Comparison of ENCODE assay signal across 8 cellular contexts in genomic region chr10:44383749-44384600, GRCh38. TPM values are rescaled to one million over a fixed set of nuclear protein-coding genes. Genes with fewer than 3 reads are reported as not detected.
DNase-seq lines count a peak whose midpoint lies in the region; ATAC-seq, FAIRE-seq and TF ChIP-seq lines count a peak whose summit lies in the region.
"Had no signal": no experiment of that assay in that cellular context is flagged by ENCODE, and none has a peak within 500 bp of the region (broad histone marks: within the 10 kb centered on the region; RNA-seq: fewer than 3 reads in every experiment).

No MANE protein-coding gene starts in this region.

- H3K36me3 ChIP-seq in HUES48 (ENCODE audit: control insufficient read depth, insufficient read depth, low read length): peaks cover 19% of the 10 kb centered on the region
- no peaks in the 10 kb centered on the region for H3K36me3 ChIP-seq in HepG2 (replicated peaks in 1 of 2; ENCODE audit: control insufficient read depth in 1 of 2, insufficient read depth in 2 of 2, low read length in 2 of 2)
- no peaks in the 10 kb centered on the region for H3K36me3 ChIP-seq in testis (ENCODE audit: low read depth, missing control alignments)
- H3K36me3 ChIP-seq: SJSA1 had no signal

- H3K4me3 ChIP-seq in HUES48 (ENCODE audit: low read depth, low read length) (peak overlapping the region; percentile 78), coronary artery (peak overlapping the region; percentile 90), HepG2 (replicated peaks in 1 of 3; ENCODE audit: insufficient read depth in 1 of 3, low read depth in 2 of 3, low read length in 3 of 3) (no peak overlapping the region), testis (peak overlapping the region; percentile 59 to 76)
- H3K4me3 ChIP-seq: SJSA1 had no signal

- DNase-seq in coronary artery (ENCODE audit: low spot score): peak; percentile 73
- no peak for DNase-seq in HepG2 (ENCODE audit: low spot score)
- peak; percentile 38 for DNase-seq in testis

- no peak overlapping the region for H3K4me2 ChIP-seq in HepG2 (ENCODE audit: low read depth, low read length)

- no peaks in the 10 kb centered on the region for H3K79me2 ChIP-seq in HepG2 (ENCODE audit: insufficient read depth, low read length)

- TF ChIP-seq CTCF in coronary artery (IDR thresholded peaks at IDR 0.05): no peak
- TF ChIP-seq CTCF in HepG2 (CRISPR knock-in tag; IDR thresholded peaks at IDR 0.05): no peak
- no peak for TF ChIP-seq CTCF in testis (IDR thresholded peaks at IDR 0.05)

- H3K4me1 ChIP-seq in HUES48 (ENCODE audit: control insufficient read depth, insufficient read depth, low read length) (peaks cover 43% of the 10 kb centered on the region), HepG2 (ENCODE audit: insufficient read depth, low read length) (no peaks in the 10 kb centered on the region), testis (peaks cover 20% of the 10 kb centered on the region)

- in situ Hi-C loops in HepG2 (cut with HindIII; ENCODE audit: extremely low pct_ligation_motif_present, low pct_unique_long_range_greater_than_20kb): loop anchor here (10.0 kb wide), 1 partner anchor 499 kb away; no protein-coding TSS in a partner anchor

- BruUV-seq in HepG2 (replicated peaks; lab: Mats Ljungman, UMichigan): no TSS peak

- POLR2A ChIA-PET in HepG2 (lab: Yijun Ruan, JAX): no interaction called here

- H3K9ac ChIP-seq in HUES48 (ENCODE audit: low read depth, low read length) (peak overlapping the region; percentile 16; the same call in 1 of the 2 replicates), HepG2 (ENCODE audit: insufficient read depth, low read depth, low read length) (no peak overlapping the region)

- no peak for TF ChIP-seq POLR2A in HepG2 (IDR thresholded peaks at IDR 0.05; ENCODE audit: insufficient read depth in 1 of 2, low read depth in 2 of 2, low read length in 2 of 2)
- TF ChIP-seq POLR2A in testis (IDR thresholded peaks at IDR 0.05): no peak

- H3K9me3 ChIP-seq in HUES48 (ENCODE audit: control insufficient read depth, insufficient read depth, low read length) (no peaks in the 10 kb centered on the region), HepG2 (ENCODE audit: low read length) (no peaks in the 10 kb centered on the region), testis (no peaks in the 10 kb centered on the region)
- H3K9me3 ChIP-seq: SJSA1 had no signal

- TF ChIP-seq EP300 in HepG2 (IDR thresholded peaks at IDR 0.05; ENCODE audit: low read depth in 2 of 2, low read length in 2 of 2) (no peak), HepG2 (CRISPR knock-in tag; IDR thresholded peaks at IDR 0.05; ENCODE audit: borderline replicate concordance) (no peak)

- 82% methylated on average over 51 of the region's 63 CpGs for WGBS in HepG2 (ENCODE audit: low lambda C conversion rate)
- WGBS in testis, 2 donors: 1% methylated on average over 21 to 46 of the region's 63 CpGs

- H2AFZ ChIP-seq in HepG2 (ENCODE audit: low read length): no peak overlapping the region

- no peak for TF ChIP-seq RAD21 in HepG2 (CRISPR knock-in tag; IDR thresholded peaks at IDR 0.05)

- FAIRE-seq in HepG2 (lab: Jason Lieb, UNC): no peak

- H3K27me3 ChIP-seq in HUES48 (ENCODE audit: control insufficient read depth, insufficient read depth, low read length) (peaks cover 35% of the 10 kb centered on the region), HepG2 (ENCODE audit: control insufficient read depth in 1 of 2, insufficient read depth in 2 of 2, low read length in 2 of 2) (peaks cover 4 to 12% of the 10 kb centered on the region in 2 experiments; a peak in 4 of 5 replicates), testis (no peaks in the 10 kb centered on the region)

- no peak for ATAC-seq in HepG2
- no peak for ATAC-seq in HG03095 (IDR thresholded peaks at IDR 0.05; ENCODE audit: unreplicated experiment)
- no peak for ATAC-seq in HG03457 (IDR thresholded peaks at IDR 0.05; ENCODE audit: unreplicated experiment)
- ATAC-seq in HG02970 (IDR thresholded peaks at IDR 0.05; ENCODE audit: low FRiP score, unreplicated experiment): no peak

- no peaks in the 10 kb centered on the region for H4K20me1 ChIP-seq in HepG2 (ENCODE audit: insufficient read depth, low read length)

- intact Hi-C loops in HepG2 (cut with micrococcal nuclease; ENCODE audit: unreplicated experiment) (loop anchor here (10.0 kb wide), 2 partner anchors 459 to 499 kb away; no protein-coding TSS in a partner anchor), testis (cut with DNase I; ENCODE audit: low total_unique reads) (loop anchor here (10.0 kb wide), 1 partner anchor 471 kb away; no protein-coding TSS in a partner anchor)

- CTCF ChIA-PET in HepG2 (lab: Yijun Ruan, JAX; ENCODE audit: low intra/inter-chr PET ratio, low total read pairs): no interaction called here

- no peak overlapping the region for H3K27ac ChIP-seq in HUES48 (ENCODE audit: low read depth, low read length)
- H3K27ac ChIP-seq in coronary artery: peak overlapping the region; percentile 15 to 70
- no peak overlapping the region for H3K27ac ChIP-seq in HepG2 (ENCODE audit: extremely low read length, insufficient read depth, low read length)
- peak overlapping the region in 1 of 2 donors; percentile 53 for H3K27ac ChIP-seq in testis
- H3K27ac ChIP-seq: SJSA1 had no signal

TF ChIP-seq in HepG2, 621 proteins besides CTCF, POLR2A, EP300 and RAD21 (continues in another document):
- TF ChIP-seq, protein P1, sequence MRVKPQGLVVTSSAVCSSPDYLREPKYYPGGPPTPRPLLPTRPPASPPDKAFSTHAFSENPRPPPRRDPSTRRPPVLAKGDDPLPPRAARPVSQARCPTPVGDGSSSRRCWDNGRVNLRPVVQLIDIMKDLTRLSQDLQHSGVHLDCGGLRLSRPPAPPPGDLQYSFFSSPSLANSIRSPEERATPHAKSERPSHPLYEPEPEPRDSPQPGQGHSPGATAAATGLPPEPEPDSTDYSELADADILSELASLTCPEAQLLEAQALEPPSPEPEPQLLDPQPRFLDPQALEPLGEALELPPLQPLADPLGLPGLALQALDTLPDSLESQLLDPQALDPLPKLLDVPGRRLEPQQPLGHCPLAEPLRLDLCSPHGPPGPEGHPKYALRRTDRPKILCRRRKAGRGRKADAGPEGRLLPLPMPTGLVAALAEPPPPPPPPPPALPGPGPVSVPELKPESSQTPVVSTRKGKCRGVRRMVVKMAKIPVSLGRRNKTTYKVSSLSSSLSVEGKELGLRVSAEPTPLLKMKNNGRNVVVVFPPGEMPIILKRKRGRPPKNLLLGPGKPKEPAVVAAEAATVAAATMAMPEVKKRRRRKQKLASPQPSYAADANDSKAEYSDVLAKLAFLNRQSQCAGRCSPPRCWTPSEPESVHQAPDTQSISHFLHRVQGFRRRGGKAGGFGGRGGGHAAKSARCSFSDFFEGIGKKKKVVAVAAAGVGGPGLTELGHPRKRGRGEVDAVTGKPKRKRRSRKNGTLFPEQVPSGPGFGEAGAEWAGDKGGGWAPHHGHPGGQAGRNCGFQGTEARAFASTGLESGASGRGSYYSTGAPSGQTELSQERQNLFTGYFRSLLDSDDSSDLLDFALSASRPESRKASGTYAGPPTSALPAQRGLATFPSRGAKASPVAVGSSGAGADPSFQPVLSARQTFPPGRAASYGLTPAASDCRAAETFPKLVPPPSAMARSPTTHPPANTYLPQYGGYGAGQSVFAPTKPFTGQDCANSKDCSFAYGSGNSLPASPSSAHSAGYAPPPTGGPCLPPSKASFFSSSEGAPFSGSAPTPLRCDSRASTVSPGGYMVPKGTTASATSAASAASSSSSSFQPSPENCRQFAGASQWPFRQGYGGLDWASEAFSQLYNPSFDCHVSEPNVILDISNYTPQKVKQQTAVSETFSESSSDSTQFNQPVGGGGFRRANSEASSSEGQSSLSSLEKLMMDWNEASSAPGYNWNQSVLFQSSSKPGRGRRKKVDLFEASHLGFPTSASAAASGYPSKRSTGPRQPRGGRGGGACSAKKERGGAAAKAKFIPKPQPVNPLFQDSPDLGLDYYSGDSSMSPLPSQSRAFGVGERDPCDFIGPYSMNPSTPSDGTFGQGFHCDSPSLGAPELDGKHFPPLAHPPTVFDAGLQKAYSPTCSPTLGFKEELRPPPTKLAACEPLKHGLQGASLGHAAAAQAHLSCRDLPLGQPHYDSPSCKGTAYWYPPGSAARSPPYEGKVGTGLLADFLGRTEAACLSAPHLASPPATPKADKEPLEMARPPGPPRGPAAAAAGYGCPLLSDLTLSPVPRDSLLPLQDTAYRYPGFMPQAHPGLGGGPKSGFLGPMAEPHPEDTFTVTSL (CRISPR knock-in tag; IDR thresholded peaks at IDR 0.05; ENCODE audit: borderline replicate concordance): no peak

RNA-seq across cellular contexts. Expression of gene CXCL12, which starts 0.9 kb away (rescaled TPM):
- not detected in 2 replicates for total RNA-seq in HepG2 (2016; rRNA removed; fragmentation: Illumina TruSeq; extraction: Trizol)
- not detected in 2 replicates for total RNA-seq in HepG2 (2016; cell fraction: cytosol; rRNA removed; fragmentation: Illumina TruSeq; extraction: Trizol; ENCODE audit: low read depth)
- total RNA-seq in HepG2 (2016; cell fraction: insoluble cytoplasmic fraction; rRNA removed; fragmentation: Illumina TruSeq; extraction: Trizol): not detected in 2 replicates
- not detected in 2 replicates for total RNA-seq in HepG2 (2016; cell fraction: membrane; rRNA removed; fragmentation: Illumina TruSeq; extraction: Trizol)
- not detected in 2 replicates for total RNA-seq in HepG2 (2016; cell fraction: nucleus; rRNA removed; fragmentation: Illumina TruSeq; extraction: Trizol)
- polyA plus RNA-seq in HepG2 (2011; rRNA removed): not detected in 2 replicates
- polyA plus RNA-seq in HepG2 (2011; cell fraction: cytosol; rRNA removed): 0.05 TPM in 1 of 2 replicates, not detected in the other
- 0.40 TPM in 1 of 2 replicates, not detected in the other for polyA plus RNA-seq in HepG2 (2011; cell fraction: nucleus; rRNA removed)
- not detected in 2 replicates for polyA plus RNA-seq in HepG2 (2012)
- polyA plus RNA-seq in HepG2 (2016; cell fraction: cytosol; fragmentation: Illumina TruSeq; extraction: Trizol; ENCODE audit: low read depth): not detected in 2 replicates
- polyA plus RNA-seq in HepG2 (2016; cell fraction: insoluble cytoplasmic fraction; fragmentation: Illumina TruSeq; extraction: Trizol; ENCODE audit: low read depth): not detected in 2 replicates
- polyA plus RNA-seq in HepG2 (2016; cell fraction: membrane; fragmentation: Illumina TruSeq; extraction: Trizol; ENCODE audit: low read depth): not detected in 2 replicates
- not detected in 2 replicates for polyA plus RNA-seq in HepG2 (2016; cell fraction: nucleus; fragmentation: Illumina TruSeq; extraction: Trizol; ENCODE audit: insufficient read depth, low read depth)
- polyA minus RNA-seq in HepG2 (2011; rRNA and poly(A)+ RNA removed; ENCODE audit: low replicate concordance): not detected in 2 replicates
- polyA minus RNA-seq in HepG2 (2011; cell fraction: cytosol; rRNA and poly(A)+ RNA removed): not detected in 2 replicates
- polyA minus RNA-seq in HepG2 (2011; cell fraction: nucleus; rRNA and poly(A)+ RNA removed): not detected in 2 replicates
- 10 to 100 TPM in 1 of 2 donors, 1 to 10 TPM in 1; 9.8 to 12.0 TPM for total RNA-seq in testis
- 87.7 TPM for polyA plus RNA-seq in testis (ENCODE audit: insufficient read depth, low read depth, low replicate concordance)
- total RNA-seq: SJSA1 had no signal

Comparison
In these comparisons a context has a peak if more than half of its experiments do, and no peak if none do; other contexts are left out.
1. H3K27ac ChIP-seq: peak in coronary artery (2 of 2); none in HUES48 (single experiment) and HepG2 (single experiment).
2. H3K4me3 ChIP-seq: peak in HUES48 (single experiment), coronary artery (single experiment) and testis (2 of 2); none in HepG2 (0 of 3).
3. RNA of gene CXCL12, which starts 0.9 kb away (total RNA-seq): 9.8 to 12.0 TPM in testis; not detected in HepG2; every median in the first group is over 10 times any median in the second.